In genomic region chr1:167722152-167722869, GRCh38 we compare ENCODE assay signal across 8 cellular contexts. TPM values are rescaled to one million over a fixed set of nuclear protein-coding genes. Genes with fewer than 3 reads are reported as not detected.
DNase-seq lines count a peak whose midpoint lies in the region; ATAC-seq and TF ChIP-seq lines count a peak whose summit lies in the region.

No MANE protein-coding gene starts in this region.

- H4K91ac ChIP-seq in trophoblast cell (ENCODE audit: low read depth, low read length) = peak overlapping the region; percentile 97

- peak overlapping the region; percentile 95 for H2AK5ac ChIP-seq in trophoblast cell (ENCODE audit: low read length)

- H3K79me2 ChIP-seq in trophoblast cell (ENCODE audit: control insufficient read depth, insufficient read depth, low read length, poor library complexity) = peaks cover 36% of the 10 kb centered on the region

- peak overlapping the region; percentile 47 for H2AFZ ChIP-seq in trophoblast cell (ENCODE audit: insufficient read depth, low read length, poor library complexity)

- H3K27me3 ChIP-seq in heart right ventricle (no peaks in the 10 kb centered on the region), trophoblast cell (ENCODE audit: insufficient read depth, low read length) (no peaks in the 10 kb centered on the region)

- peaks cover 63% of the 10 kb centered on the region for H3K4me1 Mint-ChIP-seq in activated naive CD4-positive, alpha-beta T cell treated with anti-CD3 and anti-CD28 coated beads, Interleukin-2, amount 10 ng/mL, durations not matched to agents 7 days and 5 days

- H3K27ac ChIP-seq in heart right ventricle (peak overlapping the region; percentile 51 to 94 (median 88)), trophoblast cell (ENCODE audit: low read depth, low read length) (peak overlapping the region; percentile 85)

- no peak overlapping the region for H3K23ac ChIP-seq in trophoblast cell (ENCODE audit: low read length)

- H3K4me3 ChIP-seq in heart right ventricle (peak overlapping the region; percentile 65 to 99 (median 94)), trophoblast cell (ENCODE audit: low read depth, low read length) (peak overlapping the region; percentile 98)

- peak overlapping the region; percentile 96 for H2BK120ac ChIP-seq in trophoblast cell (ENCODE audit: insufficient read depth, low read length, poor library complexity)

- peaks cover 7% of the 10 kb centered on the region for H3K36me3 Mint-ChIP-seq in activated naive CD4-positive, alpha-beta T cell treated with anti-CD3 and anti-CD28 coated beads, Interleukin-2, amount 10 ng/mL, durations not matched to agents 7 days and 5 days

- peak overlapping the region; percentile 99 for H3K18ac ChIP-seq in trophoblast cell (ENCODE audit: low read length)

- H3K79me1 ChIP-seq in trophoblast cell (ENCODE audit: low read length) = peaks cover 41% of the 10 kb centered on the region

- peak overlapping the region; percentile 87 for H4K8ac ChIP-seq in trophoblast cell (ENCODE audit: low read depth, low read length)

- peak overlapping the region; percentile 87 for H4K12ac ChIP-seq in trophoblast cell (ENCODE audit: low read depth, low read length)

- CTCF ChIA-PET in activated naive CD4-positive, alpha-beta T cell treated with anti-CD3 and anti-CD28 coated beads, Interleukin-2, amount 10 ng/mL, durations not matched to agents 7 days and 5 days (lab: Charles Lee) = interaction anchor here (0.9 kb wide), 1 partner anchor 75 kb away, joined by 3 read pairs; no protein-coding TSS in a partner anchor

- peak overlapping the region; percentile 92 for H3K4me3 Mint-ChIP-seq in activated naive CD4-positive, alpha-beta T cell treated with anti-CD3 and anti-CD28 coated beads, Interleukin-2, amount 10 ng/mL, durations not matched to agents 7 days and 5 days

- DNase-seq in ACHN = peak; percentile 69
- peak; percentile 42 for DNase-seq in NCI-H226
- DNase-seq in activated naive CD4-positive, alpha-beta T cell treated with anti-CD3 and anti-CD28 coated beads, Interleukin-2, amount 10 ng/mL, durations not matched to agents 7 days and 5 days = peak; percentile 58
- DNase-seq in heart right ventricle = peak in 1 of 2 donors; percentile 34
- peak in 1 of 2 donors; percentile 43 for DNase-seq in trophoblast cell

- peak overlapping the region; percentile 63 for H2BK12ac ChIP-seq in trophoblast cell (ENCODE audit: low read length)

- H3K14ac ChIP-seq in trophoblast cell (ENCODE audit: low read length) = peak overlapping the region; percentile 99

- H3K36me3 ChIP-seq in heart right ventricle (no peaks in the 10 kb centered on the region), trophoblast cell (ENCODE audit: control insufficient read depth in 1 of 2, insufficient read depth in 2 of 2, low read length in 2 of 2) (no peaks in the 10 kb centered on the region)

- no peaks in the 10 kb centered on the region for H3K9me3 ChIP-seq in heart right ventricle
- peaks cover 1% of the 10 kb centered on the region for H3K9me3 ChIP-seq in trophoblast cell (ENCODE audit: insufficient read depth, low read depth, low read length)

- peak overlapping the region; percentile 67 for H3K27ac Mint-ChIP-seq in activated naive CD4-positive, alpha-beta T cell treated with anti-CD3 and anti-CD28 coated beads, Interleukin-2, amount 10 ng/mL, durations not matched to agents 7 days and 5 days

- no peaks in the 10 kb centered on the region for H3K9me3 Mint-ChIP-seq in activated naive CD4-positive, alpha-beta T cell treated with anti-CD3 and anti-CD28 coated beads, Interleukin-2, amount 10 ng/mL, durations not matched to agents 7 days and 5 days

- in situ Hi-C loops in ACHN (cut with HindIII; ENCODE audit: low pct_ligation_motif_present, low pct_unique_long_range_greater_than_20kb, low sequenced_read_pairs) = no loop called here

- peak overlapping the region; percentile 99 for H3K9ac ChIP-seq in trophoblast cell (ENCODE audit: low read length)

- peak overlapping the region; percentile 60 for H3K4me2 ChIP-seq in trophoblast cell (ENCODE audit: low read length)

- ATAC-seq in GM18508 (IDR thresholded peaks at IDR 0.05; ENCODE audit: insufficient read depth, unreplicated experiment) (peak; percentile 7), HG02981 (IDR thresholded peaks at IDR 0.05; ENCODE audit: unreplicated experiment) (peak; percentile 35), heart right ventricle (peak; percentile 29 to 79 (median 50)), HG03097 (IDR thresholded peaks at IDR 0.05; ENCODE audit: low FRiP score, unreplicated experiment) (no peak)

- peak overlapping the region; percentile 100 for H3K4ac ChIP-seq in trophoblast cell (ENCODE audit: low read depth, low read length)

- H3K27me3 Mint-ChIP-seq in activated naive CD4-positive, alpha-beta T cell treated with anti-CD3 and anti-CD28 coated beads, Interleukin-2, amount 10 ng/mL, durations not matched to agents 7 days and 5 days = no peaks in the 10 kb centered on the region

- TF ChIP-seq CTCF in heart right ventricle (IDR thresholded peaks at IDR 0.05) = no peak

- H2BK5ac ChIP-seq in trophoblast cell (ENCODE audit: low read depth, low read length, poor library complexity) = peak overlapping the region; percentile 98

- intact Hi-C loops in heart right ventricle (cut with DNase I) = loop anchor here in 8 of 10 donors (5.0 to 10.0 kb wide), 5 partner anchors 80 to 362 kb away; partner anchors contain the start of genes DCAF6 (in 2 of the 8) and MPC2 (in 2 of the 8)

- 1% methylated on average over 50 to 52 of the region's 52 CpGs for WGBS in heart right ventricle, 2 donors
- WGBS in trophoblast cell (ENCODE audit: extremely low coverage, insufficient coverage, insufficient read length) = no CpG with 5 or more reads among the region's 52 CpGs

- peaks cover 4 to 56% (median 39%) of the 10 kb centered on the region in 9 donors for H3K4me1 ChIP-seq in heart right ventricle
- peaks cover 12 to 28% of the 10 kb centered on the region in 2 experiments for H3K4me1 ChIP-seq in trophoblast cell (ENCODE audit: control insufficient read depth in 1 of 2, insufficient read depth in 2 of 2, low read length in 2 of 2)

RNA-seq across cellular contexts. Expression of gene MPZL1, which starts 0.5 kb away (rescaled TPM):
- total RNA-seq in heart right ventricle = 10 to 100 TPM; 15.6 to 52.5 (median 25.2) TPM
- polyA plus RNA-seq in heart right ventricle = 10 to 100 TPM; 12.8 to 24.0 TPM
- polyA plus RNA-seq in trophoblast cell (2013) = 335 and 346 TPM in 2 replicates
